ENCODE assay signal across 9 cellular contexts in genomic region chr10:100728928-100729876, GRCh38. TPM values are rescaled to one million over a fixed set of nuclear protein-coding genes. Genes with fewer than 3 reads are reported as not detected.
DNase-seq lines count a peak whose midpoint lies in the region; ATAC-seq and TF ChIP-seq lines count a peak whose summit lies in the region.
"Had no signal": no experiment of that assay in that cellular context is flagged by ENCODE, and none has a peak within 500 bp of the region (broad histone marks: within the 10 kb centered on the region; RNA-seq: fewer than 3 reads in every experiment).

No MANE protein-coding gene starts in this region.

- no peak overlapping the region for H3K9ac ChIP-seq in OCI-LY3 (ENCODE audit: low read length)

- TF ChIP-seq POLR2A in ovary (IDR thresholded peaks at IDR 0.05): no peak

- intact Hi-C loops in dorsolateral prefrontal cortex (cut with DNase I) (no loop called here), ovary (cut with DNase I) (no loop called here)

- H4K20me1 ChIP-seq in OCI-LY3 (ENCODE audit: insufficient read depth, low read length): no peaks in the 10 kb centered on the region

- TF ChIP-seq CTCF in OCI-LY3 (IDR thresholded peaks at IDR 0.05; ENCODE audit: low read depth, low read length) (peak; percentile 16; the same call in 1 of the 2 replicates), dorsolateral prefrontal cortex (IDR thresholded peaks at IDR 0.05 in 54 of 56, conservative IDR thresholded peaks at IDR 0.05 in 2 of 56; ENCODE audit: low read depth in 1 of 56, partially characterized antibody in 56 of 56) (peak in 5 of 56 donors; percentile 6 to 20 (median 9)), ovary (IDR thresholded peaks at IDR 0.05) (no peak)

- H3K27ac ChIP-seq in OCI-LY3 (ENCODE audit: low read length) (no peak overlapping the region), dorsolateral prefrontal cortex (no peak overlapping the region), ovary (no peak overlapping the region)

- no peaks in the 10 kb centered on the region for H3K27me3 ChIP-seq in OCI-LY3 (ENCODE audit: low read depth, low read length)
- peaks cover 19 to 100% (median 96%) of the 10 kb centered on the region in 45 donors for H3K27me3 ChIP-seq in dorsolateral prefrontal cortex
- H3K27me3 ChIP-seq in ovary: no peaks in the 10 kb centered on the region

- no peak overlapping the region for H3K4me2 ChIP-seq in OCI-LY3 (ENCODE audit: low read length)

- peaks cover 28% of the 10 kb centered on the region for H3K4me1 ChIP-seq in OCI-LY3 (ENCODE audit: low read length)
- peaks cover 1% of the 10 kb centered on the region for H3K4me1 ChIP-seq in ovary (ENCODE audit: insufficient read depth)

- H2AFZ ChIP-seq in OCI-LY3 (ENCODE audit: low read depth, low read length): no peak overlapping the region

- H3K79me2 ChIP-seq in OCI-LY3 (ENCODE audit: low read length): no peaks in the 10 kb centered on the region

- 2 to 3% (median 2%) methylated on average over 45 to 46 of the region's 46 CpGs for WGBS in ovary, 3 donors

- no peaks in the 10 kb centered on the region for H3K36me3 ChIP-seq in OCI-LY3 (replicated peaks; ENCODE audit: low read depth, low read length)
- H3K36me3 ChIP-seq in ovary: no peaks in the 10 kb centered on the region
- H3K36me3 ChIP-seq: HAP-1 had no signal

- no peak overlapping the region for H3K4me3 ChIP-seq in OCI-LY3 (ENCODE audit: low read length)
- peak overlapping the region in 32 of 59 donors; percentile 1 to 53 (median 33) for H3K4me3 ChIP-seq in dorsolateral prefrontal cortex
- H3K4me3 ChIP-seq in ovary: peak overlapping the region; percentile 9
- H3K4me3 ChIP-seq: HAP-1 had no signal

- no peak for TF ChIP-seq EP300 in ovary (IDR thresholded peaks at IDR 0.05)

- H3K9me3 ChIP-seq in OCI-LY3 (ENCODE audit: insufficient read depth, low read length): no peaks in the 10 kb centered on the region
- H3K9me3 ChIP-seq in ovary: no peaks in the 10 kb centered on the region
- H3K9me3 ChIP-seq: HAP-1 had no signal

- no peak for ATAC-seq in GM21737 (IDR thresholded peaks at IDR 0.05; ENCODE audit: unreplicated experiment)
- no peak for ATAC-seq in HG03025 (IDR thresholded peaks at IDR 0.05; ENCODE audit: low FRiP score, unreplicated experiment)
- no peak for ATAC-seq in HG03457 (IDR thresholded peaks at IDR 0.05; ENCODE audit: unreplicated experiment)

- peak; percentile 29 for DNase-seq in stimulated activated CD4-positive, alpha-beta T cell treated with anti-CD3 and anti-CD28 coated beads, Interleukin-4, amount 100 ng/mL, for 24 hours
- no peak for DNase-seq in stimulated activated CD4-positive, alpha-beta T cell treated with anti-CD3 and anti-CD28 coated beads, Interleukin-12 subunit alpha, Interleukin-12 subunit beta, amount 100 ng/mL, for 4 hours
- no peak for DNase-seq in dorsolateral prefrontal cortex
- peak in 1 of 5 donors; percentile 21 for DNase-seq in ovary

RNA-seq across cellular contexts. Expression of gene PAX2, which starts 16.2 kb away (rescaled TPM):
- under 1 TPM in 41 of 120 experiments, not detected in 79; 0.11 to 0.85 (median 0.22) TPM for total RNA-seq in dorsolateral prefrontal cortex
- 10 to 100 TPM in 1 of 7 donors, 1 to 10 TPM in 3, under 1 TPM in 1, not detected in 2; 0.92 to 10.8 (median 2.7) TPM for total RNA-seq in ovary
- under 1 TPM in 1 of 2 donors, not detected in 1; 0.04 TPM for polyA plus RNA-seq in ovary
